In the genomic region with DNA sequence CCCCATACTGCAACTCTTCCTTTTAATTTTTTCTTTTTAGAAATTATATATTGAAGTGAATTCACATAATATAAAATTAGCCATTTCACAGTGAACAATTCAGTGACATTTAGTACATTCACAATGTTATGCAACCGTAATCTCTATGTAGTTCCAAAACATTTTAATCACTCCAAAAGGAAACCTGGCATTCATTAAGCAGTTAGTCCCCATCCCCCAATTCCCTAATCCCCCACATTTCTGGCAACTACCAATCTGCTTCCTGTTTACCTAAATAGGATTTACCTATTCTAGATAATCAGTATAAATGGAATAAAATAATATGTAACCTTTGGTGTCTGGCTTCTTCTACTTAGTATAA, we compare ENCODE assay signal across 1 cellular context.
TF ChIP-seq lines count a peak whose summit lies in the region.

No MANE protein-coding gene starts in this region.

TF ChIP-seq in HepG2, 621 proteins besides CTCF, POLR2A, EP300 and RAD21:
- no peak for TF ChIP-seq REL (CRISPR knock-in tag; conservative IDR thresholded peaks at IDR 0.05)
- peak; percentile 3; the same call in 1 of the 2 replicates for TF ChIP-seq CREM (IDR thresholded peaks at IDR 0.05)
- TF ChIP-seq CREM (CRISPR knock-in tag; IDR thresholded peaks at IDR 0.05) = no peak
- peak; percentile 23 for TF ChIP-seq HNRNPK (IDR thresholded peaks at IDR 0.05; ENCODE audit: low read depth, low read length, poor library complexity, severe bottlenecking)
- TF ChIP-seq, protein P1, sequence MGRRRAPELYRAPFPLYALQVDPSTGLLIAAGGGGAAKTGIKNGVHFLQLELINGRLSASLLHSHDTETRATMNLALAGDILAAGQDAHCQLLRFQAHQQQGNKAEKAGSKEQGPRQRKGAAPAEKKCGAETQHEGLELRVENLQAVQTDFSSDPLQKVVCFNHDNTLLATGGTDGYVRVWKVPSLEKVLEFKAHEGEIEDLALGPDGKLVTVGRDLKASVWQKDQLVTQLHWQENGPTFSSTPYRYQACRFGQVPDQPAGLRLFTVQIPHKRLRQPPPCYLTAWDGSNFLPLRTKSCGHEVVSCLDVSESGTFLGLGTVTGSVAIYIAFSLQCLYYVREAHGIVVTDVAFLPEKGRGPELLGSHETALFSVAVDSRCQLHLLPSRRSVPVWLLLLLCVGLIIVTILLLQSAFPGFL (CRISPR knock-in tag; IDR thresholded peaks at IDR 0.05) = no peak
- no peak for TF ChIP-seq ZNF772 (CRISPR knock-in tag; IDR thresholded peaks at IDR 0.05)
- no peak for TF ChIP-seq ADNP (CRISPR knock-in tag; IDR thresholded peaks at IDR 0.05)
- TF ChIP-seq SMAD1 (CRISPR knock-in tag; IDR thresholded peaks at IDR 0.05; ENCODE audit: borderline replicate concordance, low read depth) = no peak
TF ChIP-seq in HepG2: peak in this region for 2.
